In genomic region chr20:44017905-44018683, GRCh38 we compare ENCODE assay signal across 8 cellular contexts.
DNase-seq lines count a peak whose midpoint lies in the region; ATAC-seq, FAIRE-seq and TF ChIP-seq lines count a peak whose summit lies in the region.

No MANE protein-coding gene starts in this region.

- no peaks in the 10 kb centered on the region for H3K79me1 ChIP-seq in mesenchymal stem cell (replicated peaks; ENCODE audit: low read length, poor library complexity, severe bottlenecking)

- H3K9me3 ChIP-seq in mesenchymal stem cell (ENCODE audit: control insufficient read depth, low read length): no peaks in the 10 kb centered on the region
- H3K9me3 ChIP-seq in effector memory CD4-positive, alpha-beta T cell (ENCODE audit: control insufficient read depth, low read length): no peaks in the 10 kb centered on the region

- no peak overlapping the region for H2AK5ac ChIP-seq in mesenchymal stem cell (ENCODE audit: low read length, severe bottlenecking)

- peaks cover 19 to 45% of the 10 kb centered on the region in 2 experiments for H3K27me3 ChIP-seq in mesenchymal stem cell (ENCODE audit: control insufficient read depth in 1 of 2, insufficient read depth in 1 of 2, low read length in 2 of 2)
- no peaks in the 10 kb centered on the region for H3K27me3 ChIP-seq in effector memory CD4-positive, alpha-beta T cell (replicated peaks; ENCODE audit: control insufficient read depth, insufficient read depth, low read length, poor library complexity, severe bottlenecking)

- H2BK12ac ChIP-seq in mesenchymal stem cell (ENCODE audit: low read length in 2 of 2): no peak overlapping the region

- H2AFZ ChIP-seq in mesenchymal stem cell (ENCODE audit: low read depth, low read length): no peak overlapping the region

- H3K18ac ChIP-seq in mesenchymal stem cell (ENCODE audit: low read depth in 1 of 2, low read length in 2 of 2): no peak overlapping the region

- no peak overlapping the region for H2BK5ac ChIP-seq in mesenchymal stem cell (ENCODE audit: low read depth, low read length, poor library complexity, severe bottlenecking)

- 0 out of 2 replicates have a peak overlapping the region, but pooled peaks have one; percentile 0 for H3K27ac ChIP-seq in C4-2B
- no peak overlapping the region for H3K27ac ChIP-seq in mesenchymal stem cell (ENCODE audit: low read length, poor library complexity, severe bottlenecking)
- no peak overlapping the region for H3K27ac ChIP-seq in effector memory CD4-positive, alpha-beta T cell (ENCODE audit: insufficient read depth, low read length, poor library complexity, severe bottlenecking)

- H3K4me1 Mint-ChIP-seq in activated T-cell treated with anti-CD3 and anti-CD28 coated beads, Interleukin-2, amount 50 U/mL, for 24 hours (ENCODE audit: low read depth): peaks cover 29% of the 10 kb centered on the region

- H3K4me1 ChIP-seq in mesenchymal stem cell (ENCODE audit: control insufficient read depth, insufficient read depth, low read depth, low read length): peaks cover 11% of the 10 kb centered on the region
- H3K4me1 ChIP-seq in effector memory CD4-positive, alpha-beta T cell (ENCODE audit: control insufficient read depth, insufficient read depth, low read length, poor library complexity, severe bottlenecking): peaks cover 22% of the 10 kb centered on the region

- no peaks in the 10 kb centered on the region for H3K9me3 Mint-ChIP-seq in activated T-cell treated with anti-CD3 and anti-CD28 coated beads, Interleukin-2, amount 50 U/mL, for 24 hours

- H3K4me3 Mint-ChIP-seq in activated T-cell treated with anti-CD3 and anti-CD28 coated beads, Interleukin-2, amount 50 U/mL, for 24 hours: no peak overlapping the region

- TF ChIP-seq POLR2A in GM12891 (IDR thresholded peaks at IDR 0.05; ENCODE audit: low read depth, low read length): no peak

- H4K91ac ChIP-seq in mesenchymal stem cell (ENCODE audit: low read length): no peak overlapping the region

- no peak overlapping the region for H3K23ac ChIP-seq in mesenchymal stem cell (ENCODE audit: low read length in 2 of 2)

- in situ Hi-C loops in astrocyte of the cerebellum (cut with HindIII; ENCODE audit: low sequenced_read_pairs): no loop called here

- no peak overlapping the region for H3K4me2 ChIP-seq in mesenchymal stem cell (ENCODE audit: low read length, poor library complexity, severe bottlenecking)

- 30% methylated on average over 14 of the region's 14 CpGs for WGBS in mesenchymal stem cell

- no peaks in the 10 kb centered on the region for H3K36me3 ChIP-seq in mesenchymal stem cell (ENCODE audit: control insufficient read depth in 1 of 2, insufficient read depth in 2 of 2, low read depth in 1 of 2, low read length in 2 of 2)
- no peaks in the 10 kb centered on the region for H3K36me3 ChIP-seq in effector memory CD4-positive, alpha-beta T cell (ENCODE audit: control insufficient read depth, insufficient read depth, low read length)

- H3K27ac Mint-ChIP-seq in activated T-cell treated with anti-CD3 and anti-CD28 coated beads, Interleukin-2, amount 50 U/mL, for 24 hours: no peak overlapping the region

- H3K4me3 ChIP-seq in astrocyte of the cerebellum (ENCODE audit: low read depth, low read length) (no peak overlapping the region), mesenchymal stem cell (ENCODE audit: insufficient read depth in 1 of 2, low read depth in 1 of 2, low read length in 2 of 2) (peak overlapping the region in 1 of 2 experiments; percentile 41)
- no peak overlapping the region for H3K4me3 ChIP-seq in effector memory CD4-positive, alpha-beta T cell (ENCODE audit: insufficient read depth, low read depth, low read length, poor library complexity, severe bottlenecking)

- FAIRE-seq in GM12891 (lab: Jason Lieb, UNC): no peak

- no peak overlapping the region for H3K14ac ChIP-seq in mesenchymal stem cell (ENCODE audit: low read length in 2 of 2)

- H3K9ac ChIP-seq in mesenchymal stem cell (ENCODE audit: low read length): peak overlapping the region; percentile 47

- peak overlapping the region; percentile 42 for H2BK120ac ChIP-seq in mesenchymal stem cell (ENCODE audit: low read depth, low read length)

- ATAC-seq in HG03342 (IDR thresholded peaks at IDR 0.05; ENCODE audit: unreplicated experiment): no peak

- no peaks in the 10 kb centered on the region for H3K36me3 Mint-ChIP-seq in activated T-cell treated with anti-CD3 and anti-CD28 coated beads, Interleukin-2, amount 50 U/mL, for 24 hours (ENCODE audit: low read depth)

- H2BK15ac ChIP-seq in mesenchymal stem cell (ENCODE audit: low read depth, poor library complexity, severe bottlenecking): no peak overlapping the region

- no peak overlapping the region for H3K4ac ChIP-seq in mesenchymal stem cell (ENCODE audit: low read depth in 1 of 2, low read length in 2 of 2)

- H4K8ac ChIP-seq in mesenchymal stem cell (ENCODE audit: low read length): no peak overlapping the region

- peaks cover 14% of the 10 kb centered on the region for H3K27me3 Mint-ChIP-seq in activated T-cell treated with anti-CD3 and anti-CD28 coated beads, Interleukin-2, amount 50 U/mL, for 24 hours

- DNase-seq in NCI-H146 (lab: John Stamatoyannopoulos, UW) (peak; percentile 91), astrocyte of the cerebellum (ENCODE audit: low read depth) (peak; percentile 68), mesenchymal stem cell (peak; percentile 87), GM12891 (ENCODE audit: insufficient read length, low spot score) (no peak)
- DNase-seq in effector memory CD4-positive, alpha-beta T cell: no peak
- DNase-seq in activated T-cell treated with anti-CD3 and anti-CD28 coated beads, Interleukin-2, amount 50 U/mL, for 24 hours: no peak

- TF ChIP-seq CTCF in C4-2B (conservative IDR thresholded peaks at IDR 0.05) (no peak), astrocyte of the cerebellum (IDR thresholded peaks at IDR 0.05; ENCODE audit: low read depth, low read length, missing control alignments) (no peak)

TF ChIP-seq in GM12891, 5 proteins besides CTCF, POLR2A, EP300 and RAD21:
- TF ChIP-seq TAF1 (IDR thresholded peaks at IDR 0.05; ENCODE audit: low read depth, low read length) (no peak), POU2F2 (IDR thresholded peaks at IDR 0.05; ENCODE audit: low read depth, low read length) (no peak), SPI1 (IDR thresholded peaks at IDR 0.05; ENCODE audit: low read depth, low read length) (no peak), POLR2AphosphoS5 (IDR thresholded peaks at IDR 0.05; ENCODE audit: low read depth, low read length) (no peak), PAX5 (IDR thresholded peaks at IDR 0.05; ENCODE audit: insufficient read depth, low read length, severe bottlenecking) (no peak)

Comparison
In these comparisons a context has a peak if more than half of its experiments do, and no peak if none do; other contexts are left out.
1. DNase-seq: peak in NCI-H146 (single experiment), astrocyte of the cerebellum (single experiment) and mesenchymal stem cell (single experiment); none in effector memory CD4-positive, alpha-beta T cell (0 of 3), GM12891 (single experiment) and activated T-cell treated with anti-CD3 and anti-CD28 coated beads, Interleukin-2, amount 50 U/mL, for 24 hours (single experiment).